ENCODE assay signal across 8 cellular contexts in genomic region chr19:1074512-1075283, GRCh38. TPM values are rescaled to one million over a fixed set of nuclear protein-coding genes. Genes with fewer than 3 reads are reported as not detected.
DNase-seq lines count a peak whose midpoint lies in the region; ATAC-seq lines count a peak whose summit lies in the region.

No MANE protein-coding gene starts in this region.

- ATAC-seq in GM18517 (IDR thresholded peaks at IDR 0.05; ENCODE audit: unreplicated experiment): peak; percentile 44
- ATAC-seq in activated T-cell treated with anti-CD3 and anti-CD28 coated beads, Interleukin-2, amount 50 U/mL, for 72 hours (replicated peaks in 1 of 2): peak; percentile 33 to 42
- peak; percentile 67 for ATAC-seq in left ventricle myocardium superior
- no peak for ATAC-seq in GM18520 (IDR thresholded peaks at IDR 0.05; ENCODE audit: unreplicated experiment)
- no peak for ATAC-seq in HG03342 (IDR thresholded peaks at IDR 0.05; ENCODE audit: unreplicated experiment)

- DNase-seq in LoVo (ENCODE audit: low spot score) (peak; percentile 94), RPMI8226 (peak; percentile 96), left ventricle myocardium superior (peak; percentile 91)
- DNase-seq in activated T-cell treated with anti-CD3 and anti-CD28 coated beads, Interleukin-2, amount 50 U/mL, for 72 hours: peak; percentile 90 to 91
- DNase-seq in stimulated activated CD8-positive, alpha-beta memory T cell treated with anti-CD3 and anti-CD28 coated beads, Interleukin-12 subunit alpha, Interleukin-12 subunit beta, amount 100 ng/mL, for 4 hours (ENCODE audit: low read depth): peak; percentile 86

- intact Hi-C loops in left ventricle myocardium superior (cut with micrococcal nuclease): no loop called here

- H3K4me1 Mint-ChIP-seq in activated T-cell treated with anti-CD3 and anti-CD28 coated beads, Interleukin-2, amount 50 U/mL, for 72 hours (ENCODE audit: low read depth): peaks cover 64% of the 10 kb centered on the region

- peaks cover 17 to 38% of the 10 kb centered on the region in 2 donors for H3K36me3 Mint-ChIP-seq in activated T-cell treated with anti-CD3 and anti-CD28 coated beads, Interleukin-2, amount 50 U/mL, for 72 hours (ENCODE audit: insufficient read depth in 2 of 2)

- H3K27me3 Mint-ChIP-seq in activated T-cell treated with anti-CD3 and anti-CD28 coated beads, Interleukin-2, amount 50 U/mL, for 72 hours (ENCODE audit: low read depth): no peaks in the 10 kb centered on the region

- no peak overlapping the region for H3K27ac Mint-ChIP-seq in activated T-cell treated with anti-CD3 and anti-CD28 coated beads, Interleukin-2, amount 50 U/mL, for 72 hours

- H3K4me3 Mint-ChIP-seq in activated T-cell treated with anti-CD3 and anti-CD28 coated beads, Interleukin-2, amount 50 U/mL, for 72 hours: peak overlapping the region; percentile 74 to 76

- no peaks in the 10 kb centered on the region for H3K9me3 Mint-ChIP-seq in activated T-cell treated with anti-CD3 and anti-CD28 coated beads, Interleukin-2, amount 50 U/mL, for 72 hours

RNA-seq across cellular contexts. Expression of gene ARHGAP45, which starts 7.7 kb away (rescaled TPM):
- 100 to 1,000 TPM; 235 to 236 TPM for total RNA-seq in activated T-cell treated with anti-CD3 and anti-CD28 coated beads, Interleukin-2, amount 50 U/mL, for 72 hours
- 6.0 TPM for total RNA-seq in left ventricle myocardium superior

RNA-seq across cellular contexts. Expression of gene POLR2E, which starts 20.5 kb away (rescaled TPM):
- 100 to 1,000 TPM; 176 to 179 TPM for total RNA-seq in activated T-cell treated with anti-CD3 and anti-CD28 coated beads, Interleukin-2, amount 50 U/mL, for 72 hours
- total RNA-seq in left ventricle myocardium superior: 148 TPM

RNA-seq across cellular contexts. Expression of gene GPX4, which starts 29.1 kb away (rescaled TPM):
- 100 to 1,000 TPM; 251 to 308 TPM for total RNA-seq in activated T-cell treated with anti-CD3 and anti-CD28 coated beads, Interleukin-2, amount 50 U/mL, for 72 hours
- 337 TPM for total RNA-seq in left ventricle myocardium superior

RNA-seq across cellular contexts. Expression of gene ABCA7, which starts 34.8 kb away (rescaled TPM):
- 10 to 100 TPM; 34.3 to 37.1 TPM for total RNA-seq in activated T-cell treated with anti-CD3 and anti-CD28 coated beads, Interleukin-2, amount 50 U/mL, for 72 hours
- total RNA-seq in left ventricle myocardium superior: 9.4 TPM

RNA-seq across cellular contexts. Expression of gene CNN2, which starts 48.3 kb away (rescaled TPM):
- total RNA-seq in activated T-cell treated with anti-CD3 and anti-CD28 coated beads, Interleukin-2, amount 50 U/mL, for 72 hours: 100 to 1,000 TPM in 1 of 2 donors, 10 to 100 TPM in 1; 98.9 to 124 TPM
- total RNA-seq in left ventricle myocardium superior: 94.0 TPM

Comparison
In these comparisons a context has a peak if more than half of its experiments do, and no peak if none do; other contexts are left out.
1. ATAC-seq: peak in GM18517 (single experiment), activated T-cell treated with anti-CD3 and anti-CD28 coated beads, Interleukin-2, amount 50 U/mL, for 72 hours (2 of 2) and left ventricle myocardium superior (single experiment); none in GM18520 (single experiment) and HG03342 (single experiment).
2. RNA of gene ARHGAP45, which starts 7.7 kb away (total RNA-seq): 235 to 236 TPM in activated T-cell treated with anti-CD3 and anti-CD28 coated beads, Interleukin-2, amount 50 U/mL, for 72 hours; 6.0 TPM in left ventricle myocardium superior (single experiment); every median in the first group is over 10 times any median in the second.
3. Peak in every context shown above with its lines, with median percentiles within 50 percentile points of each other: DNase-seq.